In the genomic region with DNA sequence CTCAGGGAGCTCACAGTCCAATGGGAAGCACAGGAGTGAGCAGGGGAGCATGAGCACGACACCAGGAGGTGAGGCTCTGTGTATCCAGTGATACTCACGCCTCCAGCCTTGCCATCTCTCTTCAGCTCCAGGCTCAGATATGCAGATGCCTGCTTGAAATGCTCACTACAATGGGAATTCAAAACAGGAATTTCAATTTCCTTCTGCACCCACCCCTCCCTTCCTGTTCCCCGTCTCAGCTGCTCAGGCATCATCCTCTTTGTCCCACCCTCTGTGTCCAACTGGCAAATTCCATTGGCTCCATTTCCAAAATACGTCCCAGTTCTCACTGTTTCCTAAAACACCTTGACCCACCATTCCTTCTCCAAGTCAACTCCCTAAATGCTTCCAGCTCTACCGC, we compare ENCODE assay signal across 27 cellular contexts.
"Had no signal": no experiment of that assay in that cellular context is flagged by ENCODE, and none has a peak within 500 bp of the region (broad histone marks: within the 10 kb centered on the region; RNA-seq: fewer than 3 reads in every experiment).

No MANE protein-coding gene starts in this region.

- H3K27ac ChIP-seq: ascending aorta, brain microvascular endothelial cell, neural progenitor cell, parathyroid adenoma, psoas muscle, suprapubic skin, tibial artery had no signal

- H3K9ac ChIP-seq: neural progenitor cell, parathyroid adenoma had no signal

- H3K4me2 ChIP-seq: neural progenitor cell had no signal

- H3K36me3 ChIP-seq: ascending aorta, brain microvascular endothelial cell, gastrocnemius medialis, left lung, neural progenitor cell, spleen, suprapubic skin, tibial artery had no signal

- H3K27me3 ChIP-seq: ascending aorta, brain microvascular endothelial cell, neural progenitor cell had no signal

- ATAC-seq: gastrocnemius medialis, left lung, natural killer cell, psoas muscle had no signal

- H3K4me3 ChIP-seq: ascending aorta, gastrocnemius medialis, left lung, neural progenitor cell, psoas muscle, spleen, suprapubic skin, tibial artery had no signal

- H2AFZ ChIP-seq: neural progenitor cell, parathyroid adenoma had no signal

- H3K79me2 ChIP-seq: parathyroid adenoma had no signal

- DNase-seq: activated CD4-positive, alpha-beta T cell treated with anti-CD3 and anti-CD28 coated beads for 4 hours; activated CD4-positive, alpha-beta T cell treated with anti-CD3 and anti-CD28 coated beads, Interleukin-2, amount 50 U/mL, for 48 hours; activated CD4-positive, CD25-positive, alpha-beta regulatory T cell; activated CD8-positive, alpha-beta memory T cell treated with anti-CD3 and anti-CD28 coated beads for 24 hours; activated effector memory CD4-positive, alpha-beta T cell treated with anti-CD3 and anti-CD28 coated beads, Interleukin-2, amount 50 U/mL, for 16 hours; activated naive CD4-positive, alpha-beta T cell treated with anti-CD3 and anti-CD28 coated beads, Interleukin-2, amount 10 ng/mL, durations not matched to agents 7 days and 5 days; activated naive CD8-positive, alpha-beta T cell treated with anti-CD3 and anti-CD28 coated beads, Interleukin-2, amount 10 ng/mL, durations not matched to agents 7 days and 5 days; brain microvascular endothelial cell; caudate nucleus; cortex of kidney; effector CD4-positive, alpha-beta T cell; gastrocnemius medialis; head of caudate nucleus; kidney glomerular epithelial cell; left lung; mesenchymal stem cell; natural killer cell; occipital lobe; psoas muscle; spleen; stimulated activated naive CD4-positive, alpha-beta T cell; T-helper 1 cell; tibial artery had no signal

- H3K4me1 ChIP-seq: ascending aorta, gastrocnemius medialis, parathyroid adenoma, psoas muscle, spleen, suprapubic skin, tibial artery had no signal

- H3K9me3 ChIP-seq: ascending aorta, gastrocnemius medialis, left lung, psoas muscle, suprapubic skin had no signal
